ENCODE assay signal across 8 cellular contexts in the genomic region with DNA sequence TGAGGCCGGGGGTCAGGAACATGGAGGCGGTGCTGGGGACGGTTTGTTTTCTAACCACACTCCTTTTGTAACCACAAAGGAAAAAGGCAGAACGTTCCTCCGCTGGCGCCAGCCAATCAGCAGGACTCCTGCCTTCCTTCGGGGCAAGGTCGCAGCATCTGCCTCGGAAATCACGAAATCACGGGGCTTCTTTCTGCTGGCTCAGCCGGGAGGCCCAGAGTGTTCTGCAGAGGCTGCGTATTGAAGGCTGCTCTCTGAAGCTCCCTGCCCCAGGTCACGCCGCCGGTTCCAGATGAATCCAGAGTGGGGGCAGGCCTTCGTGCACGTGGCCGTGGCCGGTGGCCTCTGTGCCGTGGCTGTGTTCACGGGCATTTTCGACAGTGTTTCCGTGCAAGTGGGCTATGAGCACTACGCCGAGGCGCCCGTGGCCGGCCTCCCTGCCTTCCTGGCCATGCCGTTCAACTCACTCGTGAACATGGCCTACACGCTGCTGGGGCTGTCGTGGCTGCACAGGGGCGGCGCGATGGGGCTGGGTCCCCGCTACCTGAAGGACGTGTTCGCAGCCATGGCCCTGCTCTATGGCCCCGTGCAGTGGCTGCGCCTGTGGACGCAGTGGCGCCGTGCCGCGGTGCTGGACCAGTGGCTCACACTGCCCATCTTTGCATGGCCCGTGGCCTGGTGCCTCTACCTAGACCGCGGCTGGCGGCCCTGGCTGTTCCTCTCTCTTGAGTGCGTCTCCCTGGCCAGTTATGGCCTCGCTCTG. TPM values are rescaled to one million over a fixed set of nuclear protein-coding genes. Genes with fewer than 3 reads are reported as not detected.
DNase-seq lines count a peak whose midpoint lies in the region; ATAC-seq, FAIRE-seq and TF ChIP-seq lines count a peak whose summit lies in the region.

No MANE protein-coding gene starts in this region.

- H3K36me3 ChIP-seq in KMS-11 (ENCODE audit: insufficient read depth) (no peaks in the 10 kb centered on the region), heart left ventricle (peaks cover 0 to 5% (median 0%) of the 10 kb centered on the region in 9 donors), Caco-2 (ENCODE audit: control insufficient read depth, insufficient read depth, low read length) (no peaks in the 10 kb centered on the region)

- no peaks in the 10 kb centered on the region for H3K9me3 Mint-ChIP-seq in Caco-2 (ENCODE audit: unreplicated experiment)

- H3K9ac ChIP-seq in KMS-11, result no peak overlapping the region; the same call in 1 of the 2 replicates

- no peaks in the 10 kb centered on the region for H3K9me3 ChIP-seq in heart left ventricle
- no peaks in the 10 kb centered on the region for H3K9me3 ChIP-seq in Caco-2

- no peaks in the 10 kb centered on the region for H3K79me2 ChIP-seq in KMS-11 (ENCODE audit: insufficient read depth, low read depth)

- H3K4me1 ChIP-seq in KMS-11 (ENCODE audit: low read depth, poor library complexity, severe bottlenecking) (peaks cover 65% of the 10 kb centered on the region), heart left ventricle (peaks cover 0 to 51% (median 0%) of the 10 kb centered on the region in 12 donors), Caco-2 (no peaks in the 10 kb centered on the region)

- CTCF ChIA-PET in Caco-2 (lab: Charles Lee), result no interaction called here

- WGBS in heart left ventricle, 4 donors, result 84 to 92% (median 89%) methylated on average over 48 to 52 of the region's 52 CpGs

- no peak for FAIRE-seq in D721Med (lab: Jason Lieb, UNC)

- POLR2A ChIA-PET in Caco-2 (lab: Charles Lee), result no interaction called here

- H4K20me1 ChIP-seq in KMS-11 (ENCODE audit: insufficient read depth), result no peaks in the 10 kb centered on the region

- no peak overlapping the region for H3K4me3 ChIP-seq in KMS-11 (IDR thresholded peaks at IDR 0.05; ENCODE audit: insufficient read depth, low read depth, low read length)
- H3K4me3 ChIP-seq in heart left ventricle, result peak overlapping the region in 1 of 12 donors; percentile 8
- no peak overlapping the region for H3K4me3 ChIP-seq in Caco-2 (ENCODE audit: low read depth, low read length)

- H3K27ac Mint-ChIP-seq in Caco-2 (ENCODE audit: unreplicated experiment), result no peak overlapping the region

- no peak overlapping the region for H3K4me3 Mint-ChIP-seq in Caco-2 (ENCODE audit: unreplicated experiment)

- H3K27me3 ChIP-seq in KMS-11 (ENCODE audit: insufficient read depth, low read depth), result no peaks in the 10 kb centered on the region
- H3K27me3 ChIP-seq in heart left ventricle, result peaks cover 0 to 48% (median 0%) of the 10 kb centered on the region in 9 donors
- no peaks in the 10 kb centered on the region for H3K27me3 ChIP-seq in Caco-2 (replicated peaks; ENCODE audit: control insufficient read depth, insufficient read depth, low read length)

- no peak overlapping the region; the same call in 1 of the 2 replicates for H3K4me2 ChIP-seq in KMS-11

- peak; percentile 41 to 55 (median 48) for ATAC-seq in heart left ventricle

- H3K27me3 Mint-ChIP-seq in Caco-2 (ENCODE audit: insufficient read depth, unreplicated experiment), result no peaks in the 10 kb centered on the region

- DNase-seq in activated CD4-positive, alpha-beta T cell treated with anti-CD3 and anti-CD28 coated beads, Interleukin-2, amount 50 U/mL, for 48 hours, result peak; percentile 72 to 80
- peak in 4 of 5 donors; percentile 41 to 75 (median 56) for DNase-seq in heart left ventricle
- DNase-seq in stimulated activated CD8-positive, alpha-beta memory T cell treated with anti-CD3 and anti-CD28 coated beads, Interleukin-15, amount 100 ng/mL, for 48 hours (ENCODE audit: low read depth in 2 of 2), result peak; percentile 59 to 66
- DNase-seq in Caco-2, result no peak
- no peak for DNase-seq in NCI-H748 treated with DMSO at 0.1 percent for 48 hours (lab: John Stamatoyannopoulos, UW)
- no peak for DNase-seq in NCI-H1092 (lab: John Stamatoyannopoulos, UW)
- no peak for DNase-seq in D721Med (ENCODE audit: insufficient read length, low spot score)

- intact Hi-C loops in heart left ventricle (cut with DNase I), result no loop called here
- intact Hi-C loops in Caco-2 (cut with micrococcal nuclease; ENCODE audit: unreplicated experiment), result no loop called here

- no peaks in the 10 kb centered on the region for H3K36me3 Mint-ChIP-seq in Caco-2 (ENCODE audit: insufficient read depth, unreplicated experiment)

- H3K4me1 Mint-ChIP-seq in Caco-2 (ENCODE audit: low read depth, unreplicated experiment), result no peaks in the 10 kb centered on the region

- H3K27ac ChIP-seq in KMS-11, result peak overlapping the region; percentile 100
- peak overlapping the region in 2 of 12 donors; percentile 5 to 87 for H3K27ac ChIP-seq in heart left ventricle

- BruUV-seq in Caco-2 (replicated peaks; lab: Mats Ljungman, UMichigan), result no TSS peak

- no peak for TF ChIP-seq POLR2A in heart left ventricle (IDR thresholded peaks at IDR 0.05)

- no peak overlapping the region for H2AFZ ChIP-seq in KMS-11 (ENCODE audit: low read depth)

- TF ChIP-seq CTCF in KMS-11 (conservative IDR thresholded peaks at IDR 0.05; ENCODE audit: low read depth, low read length) (no peak), heart left ventricle (IDR thresholded peaks at IDR 0.05) (no peak), Caco-2 (IDR thresholded peaks at IDR 0.05; ENCODE audit: insufficient read depth in 1 of 2, low read depth in 1 of 2, low read length in 1 of 2, severe bottlenecking in 1 of 2, unreplicated experiment in 1 of 2) (no peak), D721Med (IDR thresholded peaks at IDR 0.05; ENCODE audit: insufficient read depth, missing control alignments) (no peak)

RNA-seq across cellular contexts. Expression of gene TMEM187, which starts 9.4 kb away (rescaled TPM):
- 10 to 100 TPM in 2 of 9 donors, 1 to 10 TPM in 7; 3.5 to 11.4 (median 8.3) TPM for total RNA-seq in heart left ventricle
- 1 to 10 TPM; 3.2 to 7.0 TPM for polyA plus RNA-seq in heart left ventricle
- total RNA-seq in Caco-2 (2022), result 4.9 and 6.6 TPM in 2 replicates

RNA-seq across cellular contexts. Expression of gene HCFC1, which starts 10.3 kb away (rescaled TPM):
- total RNA-seq in heart left ventricle, result 10 to 100 TPM; 22.7 to 72.6 (median 34.8) TPM
- 10 to 100 TPM; 11.8 to 23.0 TPM for polyA plus RNA-seq in heart left ventricle
- 93.7 and 95.6 TPM in 2 replicates for total RNA-seq in Caco-2 (2022)

RNA-seq across cellular contexts. Expression of gene RENBP, which starts 37.5 kb away (rescaled TPM):
- 10 to 100 TPM in 5 of 9 donors, 1 to 10 TPM in 4; 5.1 to 35.5 (median 10.2) TPM for total RNA-seq in heart left ventricle
- 1 to 10 TPM; 6.4 to 9.8 TPM for polyA plus RNA-seq in heart left ventricle
- 0.75 and 1.2 TPM in 2 replicates for total RNA-seq in Caco-2 (2022)

RNA-seq across cellular contexts. Expression of gene IRAK1, which starts 37.8 kb away (rescaled TPM):
- 10 to 100 TPM; 22.0 to 79.2 (median 29.7) TPM for total RNA-seq in heart left ventricle
- polyA plus RNA-seq in heart left ventricle, result 10 to 100 TPM; 23.8 to 89.3 TPM
- 119 and 126 TPM in 2 replicates for total RNA-seq in Caco-2 (2022)

RNA-seq across cellular contexts. Expression of gene NAA10, which starts 47.1 kb away (rescaled TPM):
- total RNA-seq in heart left ventricle, result 100 to 1,000 TPM in 2 of 9 donors, 10 to 100 TPM in 7; 52.5 to 112 (median 72.1) TPM
- polyA plus RNA-seq in heart left ventricle, result 100 to 1,000 TPM; 120 to 221 TPM
- total RNA-seq in Caco-2 (2022), result 91.3 and 93.8 TPM in 2 replicates

Comparison
In these comparisons a context has a peak if more than half of its experiments do, and no peak if none do; other contexts are left out.
1. DNase-seq: peak in activated CD4-positive, alpha-beta T cell treated with anti-CD3 and anti-CD28 coated beads, Interleukin-2, amount 50 U/mL, for 48 hours (2 of 2), heart left ventricle (4 of 5) and stimulated activated CD8-positive, alpha-beta memory T cell treated with anti-CD3 and anti-CD28 coated beads, Interleukin-15, amount 100 ng/mL, for 48 hours (2 of 2); none in Caco-2 (0 of 2), NCI-H748 treated with DMSO at 0.1 percent for 48 hours (single experiment), NCI-H1092 (single experiment) and D721Med (single experiment).